Comparison of ENCODE assay signal across 13 cellular contexts in genomic region chr6:168050861-168051586, GRCh38. TPM values are rescaled to one million over a fixed set of nuclear protein-coding genes. Genes with fewer than 3 reads are reported as not detected.
A peak's percentile ranks its signal among the peaks of the same experiment; 100 is the strongest.
DNase-seq lines count a peak whose midpoint lies in the region; ATAC-seq and TF ChIP-seq lines count a peak whose summit lies in the region.
"Had no signal": no experiment of that assay in that cellular context is flagged by ENCODE, and none has a peak within 500 bp of the region (broad histone marks: within the 10 kb centered on the region; RNA-seq: fewer than 3 reads in every experiment).

No MANE protein-coding gene starts in this region.

- in situ Hi-C loops in astrocyte of the cerebellum (cut with HindIII; ENCODE audit: low sequenced_read_pairs): no loop called here

- H3K27me3 ChIP-seq in cardiac muscle cell: no peaks in the 10 kb centered on the region
- H3K27me3 ChIP-seq: pancreas had no signal

- H3K27ac ChIP-seq in cardiac muscle cell: no peak overlapping the region
- H3K27ac ChIP-seq: pancreas had no signal

- H3K36me3 ChIP-seq in cardiac muscle cell: no peaks in the 10 kb centered on the region
- H3K36me3 ChIP-seq: pancreas had no signal

- intact Hi-C loops in cardiac septum (cut with DNase I): loop anchor here (5.0 kb wide), 1 partner anchor 124 kb away; no protein-coding TSS in a partner anchor

- ATAC-seq in HG02840 (IDR thresholded peaks at IDR 0.05; ENCODE audit: low FRiP score, unreplicated experiment) (no peak), HG02885 (IDR thresholded peaks at IDR 0.05; ENCODE audit: poor library complexity, unreplicated experiment) (no peak), GM18858 (IDR thresholded peaks at IDR 0.05; ENCODE audit: unreplicated experiment) (no peak)

- H3K9me3 ChIP-seq in cardiac muscle cell (ENCODE audit: low read depth): no peaks in the 10 kb centered on the region
- H3K9me3 ChIP-seq: pancreas had no signal

- H3K4me3 ChIP-seq in cardiac muscle cell (no peak overlapping the region), astrocyte of the cerebellum (ENCODE audit: low read depth, low read length) (no peak overlapping the region)
- H3K4me3 ChIP-seq: pancreas had no signal

- peak; percentile 35 for TF ChIP-seq CTCF in cardiac muscle cell (IDR thresholded peaks at IDR 0.05; ENCODE audit: low read depth, low read length)
- peak; percentile 38 for TF ChIP-seq CTCF in astrocyte of the cerebellum (IDR thresholded peaks at IDR 0.05; ENCODE audit: low read depth, low read length, missing control alignments)

- H3K4me1 ChIP-seq in cardiac muscle cell (ENCODE audit: low read depth): peaks cover 7% of the 10 kb centered on the region
- H3K4me1 ChIP-seq: pancreas had no signal

- DNase-seq in cardiac muscle cell (ENCODE audit: low read depth in 1 of 2, low spot score in 1 of 2) (peak in 1 of 2 donors; percentile 56), cardiac septum (ENCODE audit: low spot score) (no peak), astrocyte of the cerebellum (ENCODE audit: low read depth) (no peak), iPS-NIHi7 (ENCODE audit: extremely low spot score) (peak; percentile 77), ureter (ENCODE audit: low spot score) (no peak)
- DNase-seq: EL, NCI-H1694 treated with DMSO at 0.1 percent for 48 hours had no signal

RNA-seq across cellular contexts. Expression of gene FRMD1, which starts 28.0 kb away (rescaled TPM):
- total RNA-seq in cardiac muscle cell (0.09 TPM in 1 of 2 replicates, not detected in the other), cardiac septum (not detected), ureter (0.52 TPM)
- polyA plus RNA-seq in cardiac muscle cell: not detected in 2 replicates
- total RNA-seq: pancreas had no signal
- polyA plus RNA-seq: IgD-negative memory B cell had no signal

RNA-seq across cellular contexts. Expression of gene KIF25, which starts 53.6 kb away (rescaled TPM):
- total RNA-seq in cardiac muscle cell: 1.6 TPM in 1 of 2 replicates, not detected in the other
- 0.40 and 1.2 TPM in 2 replicates for polyA plus RNA-seq in cardiac muscle cell
- 0.24 TPM for total RNA-seq in cardiac septum
- total RNA-seq in ureter: not detected
- total RNA-seq: urinary bladder had no signal
- polyA plus RNA-seq: IgD-negative memory B cell had no signal
